10 cellular contexts compared by ENCODE assay signal in genomic region chr17:37742114-37742761, GRCh38. TPM values are rescaled to one million over a fixed set of nuclear protein-coding genes. Genes with fewer than 3 reads are reported as not detected.
DNase-seq lines count a peak whose midpoint lies in the region; ATAC-seq and TF ChIP-seq lines count a peak whose summit lies in the region.
"Had no signal": no experiment of that assay in that cellular context is flagged by ENCODE, and none has a peak within 500 bp of the region (broad histone marks: within the 10 kb centered on the region; RNA-seq: fewer than 3 reads in every experiment).

No MANE protein-coding gene starts in this region.

- H3K4me2 ChIP-seq in IMR-90 (ENCODE audit: low read depth, low read length), result peak overlapping the region; percentile 87

- no peak overlapping the region for H3K14ac ChIP-seq in IMR-90 (replicated peaks; ENCODE audit: low read depth, low read length)

- no peak for TF ChIP-seq CTCF in IMR-90 (conservative IDR thresholded peaks at IDR 0.05; ENCODE audit: low read depth, low read length)
- TF ChIP-seq CTCF in choroid plexus epithelial cell (conservative IDR thresholded peaks at IDR 0.05; ENCODE audit: low read depth, low read length), result no peak
- no peak for TF ChIP-seq CTCF in nephron (IDR thresholded peaks at IDR 0.05; ENCODE audit: unreplicated experiment in 3 of 3)

- peaks cover 13% of the 10 kb centered on the region for H3K9me3 ChIP-seq in IMR-90 (ENCODE audit: control insufficient read depth, insufficient read depth, low read length)

- no peak overlapping the region for H3K4ac ChIP-seq in IMR-90 (ENCODE audit: low read depth, low read length)

- no peaks in the 10 kb centered on the region for H3K9me1 ChIP-seq in IMR-90 (ENCODE audit: insufficient read depth, low read length)

- TF ChIP-seq RAD21 in IMR-90 (IDR thresholded peaks at IDR 0.05; ENCODE audit: low read length), result no peak

- H3K36me3 ChIP-seq in IMR-90 (ENCODE audit: control insufficient read depth, insufficient read depth, low read length), result no peaks in the 10 kb centered on the region

- TF ChIP-seq POLR2A in IMR-90 (IDR thresholded peaks at IDR 0.05; ENCODE audit: low read depth, low read length), result no peak

- H2BK20ac ChIP-seq in IMR-90 (ENCODE audit: low read depth, low read length), result no peak overlapping the region

- intact Hi-C loops in IMR-90 (cut with micrococcal nuclease), result no loop called here

- peak overlapping the region; percentile 82 to 88 (median 86) for H3K4me3 Mint-ChIP-seq in nephron
- H3K4me3 Mint-ChIP-seq: neural crest cell had no signal

- peaks cover 8% of the 10 kb centered on the region for H3K4me1 Mint-ChIP-seq in nephron

- no peak overlapping the region for H3K56ac ChIP-seq in IMR-90 (ENCODE audit: extremely low read depth, insufficient read depth, low read length)

- H3K27ac Mint-ChIP-seq in nephron, result peak overlapping the region; percentile 78 to 96 (median 81)

- no peak overlapping the region for H4K5ac ChIP-seq in IMR-90 (ENCODE audit: low read depth, low read length)

- H2BK120ac ChIP-seq in IMR-90 (ENCODE audit: low read depth, low read length), result no peak overlapping the region

- no peak overlapping the region for H2AK5ac ChIP-seq in IMR-90 (ENCODE audit: low read depth, low read length)

- peak; percentile 35 for ATAC-seq in IMR-90 (ENCODE audit: low read depth)
- no peak for ATAC-seq in HG02759 (IDR thresholded peaks at IDR 0.05; ENCODE audit: unreplicated experiment)

- dilution Hi-C loops in IMR-90 (cut with HindIII; ENCODE audit: low sequenced_read_pairs, unreplicated experiment), result no loop called here

- H3K4me1 ChIP-seq in IMR-90 (ENCODE audit: control insufficient read depth, insufficient read depth, low read length), result peaks cover 3% of the 10 kb centered on the region

- H3K79me1 ChIP-seq in IMR-90 (ENCODE audit: low read depth in 1 of 2, low read length in 2 of 2), result no peaks in the 10 kb centered on the region

- H3K23ac ChIP-seq in IMR-90 (ENCODE audit: low read depth, low read length), result 0 out of 2 replicates have a peak overlapping the region, but pooled peaks have one; percentile 31

- CTCF ChIA-PET in IMR-90 (lab: Yijun Ruan, JAX), result no interaction called here

- WGBS in IMR-90 (ENCODE audit: extremely low coverage in 2 of 2, insufficient read length in 1 of 2), 2 experiments, result 1% methylated on average over 17 of the region's 52 CpGs; no CpG with 5 or more reads in 1 of the 2 experiments

- in situ Hi-C loops in IMR-90 (cut with MboI; ENCODE audit: low sequenced_read_pairs), result no loop called here

- POLR2A ChIA-PET in IMR-90 (lab: Charles Lee; ENCODE audit: unreplicated experiment), result no interaction called here

- H3K9ac ChIP-seq in IMR-90 (ENCODE audit: low read depth, low read length), result no peak overlapping the region

- peaks cover 98% of the 10 kb centered on the region for H3K27me3 Mint-ChIP-seq in nephron (ENCODE audit: low read depth)

- H3K4me3 ChIP-seq in IMR-90 (ENCODE audit: insufficient read depth, low read depth, low read length), result peak overlapping the region; percentile 54
- H3K4me3 ChIP-seq in choroid plexus epithelial cell (ENCODE audit: low read depth, low read length), result peak overlapping the region; percentile 22

- peak overlapping the region; percentile 19 for H2AFZ ChIP-seq in IMR-90 (replicated peaks; ENCODE audit: low read length, poor library complexity)

- H2BK15ac ChIP-seq in IMR-90 (ENCODE audit: low read depth, low read length), result no peak overlapping the region

- no peaks in the 10 kb centered on the region for H3K9me3 Mint-ChIP-seq in nephron
- H3K9me3 Mint-ChIP-seq: neural crest cell had no signal

- H4K91ac ChIP-seq in IMR-90 (ENCODE audit: insufficient read depth, low read depth, low read length), result no peak overlapping the region

- H3K36me3 Mint-ChIP-seq in nephron (ENCODE audit: low read depth), result peaks cover 18% of the 10 kb centered on the region

- H3K18ac ChIP-seq in IMR-90 (ENCODE audit: low read depth, low read length), result no peak overlapping the region

- H4K8ac ChIP-seq in IMR-90 (ENCODE audit: low read depth in 2 of 2, low read length in 2 of 2), result no peak overlapping the region

- H2AK9ac ChIP-seq in IMR-90 (replicated peaks; ENCODE audit: low read depth, low read length, poor library complexity), result no peak overlapping the region

- H3K27ac ChIP-seq in IMR-90 (ENCODE audit: insufficient read depth, low read length), result no peak overlapping the region

- no peaks in the 10 kb centered on the region for H4K20me1 ChIP-seq in IMR-90 (ENCODE audit: insufficient read depth, low read length)

- no peak overlapping the region for H2BK5ac ChIP-seq in IMR-90 (ENCODE audit: low read depth, low read length, poor library complexity, severe bottlenecking)

- DNase-seq in COLO668 (lab: John Stamatoyannopoulos, UW; ENCODE audit: unreplicated experiment) (peak; percentile 6), IMR-90 (peak; percentile 20), choroid plexus epithelial cell (ENCODE audit: low read depth) (no peak), medulla oblongata (ENCODE audit: extremely low spot score) (no peak), anterior cingulate cortex (lab: John Stamatoyannopoulos, UW) (no peak), NCI-H2196 (lab: John Stamatoyannopoulos, UW; ENCODE audit: unreplicated experiment) (no peak)

- H3K27me3 ChIP-seq in IMR-90 (ENCODE audit: control insufficient read depth, insufficient read depth, low read length), result peaks cover 82% of the 10 kb centered on the region

- no TSS peak for BruUV-seq in IMR-90 (replicated peaks; lab: Mats Ljungman, UMichigan)

TF ChIP-seq in IMR-90, 13 proteins besides CTCF, POLR2A, EP300 and RAD21:
- TF ChIP-seq RCOR1 (IDR thresholded peaks at IDR 0.05; ENCODE audit: insufficient replicate concordance, low read length) (no peak), FOS (IDR thresholded peaks at IDR 0.05; ENCODE audit: low read depth, low read length) (no peak), BHLHE40 (IDR thresholded peaks at IDR 0.05; ENCODE audit: low read depth, low read length) (no peak), CEBPB (IDR thresholded peaks at IDR 0.05; ENCODE audit: low read depth, low read length) (no peak), CHD1 (IDR thresholded peaks at IDR 0.05; ENCODE audit: low read depth, low read length) (no peak)
- TF ChIP-seq, protein P1, sequence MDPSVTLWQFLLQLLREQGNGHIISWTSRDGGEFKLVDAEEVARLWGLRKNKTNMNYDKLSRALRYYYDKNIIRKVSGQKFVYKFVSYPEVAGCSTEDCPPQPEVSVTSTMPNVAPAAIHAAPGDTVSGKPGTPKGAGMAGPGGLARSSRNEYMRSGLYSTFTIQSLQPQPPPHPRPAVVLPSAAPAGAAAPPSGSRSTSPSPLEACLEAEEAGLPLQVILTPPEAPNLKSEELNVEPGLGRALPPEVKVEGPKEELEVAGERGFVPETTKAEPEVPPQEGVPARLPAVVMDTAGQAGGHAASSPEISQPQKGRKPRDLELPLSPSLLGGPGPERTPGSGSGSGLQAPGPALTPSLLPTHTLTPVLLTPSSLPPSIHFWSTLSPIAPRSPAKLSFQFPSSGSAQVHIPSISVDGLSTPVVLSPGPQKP (IDR thresholded peaks at IDR 0.05; ENCODE audit: borderline replicate concordance, low read depth, low read length), result no peak

RNA-seq across cellular contexts. Expression of gene HNF1B, which starts 2.6 kb away (rescaled TPM):
- not detected in 2 replicates for total RNA-seq in IMR-90 (2012; rRNA removed)
- not detected in 2 replicates for polyA plus RNA-seq in IMR-90 (2012; rRNA removed)
- polyA plus RNA-seq in IMR-90 (2012; cell fraction: cytosol; rRNA removed), result not detected in 2 replicates
- polyA plus RNA-seq in IMR-90 (2012; cell fraction: nucleus; rRNA removed; ENCODE audit: low replicate concordance), result 0.05 TPM in 1 of 2 replicates, not detected in the other
- total RNA-seq: HT1080, neural crest cell had no signal

Comparison
In these comparisons a context has a peak if more than half of its experiments do, and no peak if none do; other contexts are left out.
1. DNase-seq: peak in COLO668 (single experiment) and IMR-90 (single experiment); none in choroid plexus epithelial cell (single experiment), medulla oblongata (single experiment), anterior cingulate cortex (0 of 58) and NCI-H2196 (single experiment).